1 cellular context compared by ENCODE assay signal in the genomic region with DNA sequence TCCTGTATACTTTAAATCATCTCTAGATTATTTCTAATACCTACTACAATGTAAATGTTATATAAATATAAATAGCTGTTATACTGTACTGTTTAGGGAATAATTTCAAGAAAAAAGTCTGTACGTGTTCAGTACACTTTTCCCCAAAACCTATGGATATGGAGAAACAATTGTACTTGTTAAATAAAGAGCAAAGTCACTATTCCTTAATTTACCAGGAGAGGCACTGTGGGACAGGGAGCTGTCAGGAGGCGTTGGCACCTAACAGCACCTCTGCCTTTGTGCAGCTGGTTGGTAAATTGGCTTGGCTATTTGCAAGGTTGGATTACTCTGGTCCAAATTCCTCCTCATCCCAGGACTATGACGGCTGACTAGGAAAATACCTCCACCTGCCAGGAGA.
TF ChIP-seq lines count a peak whose summit lies in the region.

No MANE protein-coding gene starts in this region.

TF ChIP-seq in HepG2, 621 proteins besides CTCF, POLR2A, EP300 and RAD21:
- TF ChIP-seq ZNF317 (CRISPR knock-in tag; IDR thresholded peaks at IDR 0.05) (peak; percentile 96), GZF1 (CRISPR knock-in tag; IDR thresholded peaks at IDR 0.05) (no peak), NCOR1 (IDR thresholded peaks at IDR 0.05; ENCODE audit: borderline replicate concordance, low read length) (no peak), ZNF615 (CRISPR knock-in tag; IDR thresholded peaks at IDR 0.05; ENCODE audit: borderline replicate concordance) (no peak), NCOA1 (CRISPR knock-in tag; IDR thresholded peaks at IDR 0.05) (no peak), CC2D1A (CRISPR knock-in tag; IDR thresholded peaks at IDR 0.05) (no peak), STAG1 (CRISPR knock-in tag; IDR thresholded peaks at IDR 0.05) (peak; percentile 29; the same call in 1 of the 2 replicates), ZNF264 (CRISPR knock-in tag; IDR thresholded peaks at IDR 0.05) (no peak), ZNF501 (CRISPR knock-in tag; IDR thresholded peaks at IDR 0.05) (no peak), SAFB2 (CRISPR knock-in tag; IDR thresholded peaks at IDR 0.05; ENCODE audit: borderline replicate concordance, low read depth) (no peak), NFATC3 (CRISPR knock-in tag; IDR thresholded peaks at IDR 0.05) (no peak)
- TF ChIP-seq, protein P1, sequence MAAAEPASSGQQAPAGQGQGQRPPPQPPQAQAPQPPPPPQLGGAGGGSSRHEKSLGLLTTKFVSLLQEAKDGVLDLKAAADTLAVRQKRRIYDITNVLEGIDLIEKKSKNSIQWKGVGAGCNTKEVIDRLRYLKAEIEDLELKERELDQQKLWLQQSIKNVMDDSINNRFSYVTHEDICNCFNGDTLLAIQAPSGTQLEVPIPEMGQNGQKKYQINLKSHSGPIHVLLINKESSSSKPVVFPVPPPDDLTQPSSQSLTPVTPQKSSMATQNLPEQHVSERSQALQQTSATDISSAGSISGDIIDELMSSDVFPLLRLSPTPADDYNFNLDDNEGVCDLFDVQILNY (CRISPR knock-in tag; conservative IDR thresholded peaks at IDR 0.05) = no peak
- TF ChIP-seq, protein P2, sequence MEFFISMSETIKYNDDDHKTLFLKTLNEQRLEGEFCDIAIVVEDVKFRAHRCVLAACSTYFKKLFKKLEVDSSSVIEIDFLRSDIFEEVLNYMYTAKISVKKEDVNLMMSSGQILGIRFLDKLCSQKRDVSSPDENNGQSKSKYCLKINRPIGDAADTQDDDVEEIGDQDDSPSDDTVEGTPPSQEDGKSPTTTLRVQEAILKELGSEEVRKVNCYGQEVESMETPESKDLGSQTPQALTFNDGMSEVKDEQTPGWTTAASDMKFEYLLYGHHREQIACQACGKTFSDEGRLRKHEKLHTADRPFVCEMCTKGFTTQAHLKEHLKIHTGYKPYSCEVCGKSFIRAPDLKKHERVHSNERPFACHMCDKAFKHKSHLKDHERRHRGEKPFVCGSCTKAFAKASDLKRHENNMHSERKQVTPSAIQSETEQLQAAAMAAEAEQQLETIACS (CRISPR knock-in tag; IDR thresholded peaks at IDR 0.05) = no peak
- TF ChIP-seq, protein P3, sequence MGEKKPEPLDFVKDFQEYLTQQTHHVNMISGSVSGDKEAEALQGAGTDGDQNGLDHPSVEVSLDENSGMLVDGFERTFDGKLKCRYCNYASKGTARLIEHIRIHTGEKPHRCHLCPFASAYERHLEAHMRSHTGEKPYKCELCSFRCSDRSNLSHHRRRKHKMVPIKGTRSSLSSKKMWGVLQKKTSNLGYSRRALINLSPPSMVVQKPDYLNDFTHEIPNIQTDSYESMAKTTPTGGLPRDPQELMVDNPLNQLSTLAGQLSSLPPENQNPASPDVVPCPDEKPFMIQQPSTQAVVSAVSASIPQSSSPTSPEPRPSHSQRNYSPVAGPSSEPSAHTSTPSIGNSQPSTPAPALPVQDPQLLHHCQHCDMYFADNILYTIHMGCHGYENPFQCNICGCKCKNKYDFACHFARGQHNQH (CRISPR knock-in tag; IDR thresholded peaks at IDR 0.05) = no peak
TF ChIP-seq in HepG2: peak in this region for 2.
